ENCODE assay signal across 8 cellular contexts in the genomic region with DNA sequence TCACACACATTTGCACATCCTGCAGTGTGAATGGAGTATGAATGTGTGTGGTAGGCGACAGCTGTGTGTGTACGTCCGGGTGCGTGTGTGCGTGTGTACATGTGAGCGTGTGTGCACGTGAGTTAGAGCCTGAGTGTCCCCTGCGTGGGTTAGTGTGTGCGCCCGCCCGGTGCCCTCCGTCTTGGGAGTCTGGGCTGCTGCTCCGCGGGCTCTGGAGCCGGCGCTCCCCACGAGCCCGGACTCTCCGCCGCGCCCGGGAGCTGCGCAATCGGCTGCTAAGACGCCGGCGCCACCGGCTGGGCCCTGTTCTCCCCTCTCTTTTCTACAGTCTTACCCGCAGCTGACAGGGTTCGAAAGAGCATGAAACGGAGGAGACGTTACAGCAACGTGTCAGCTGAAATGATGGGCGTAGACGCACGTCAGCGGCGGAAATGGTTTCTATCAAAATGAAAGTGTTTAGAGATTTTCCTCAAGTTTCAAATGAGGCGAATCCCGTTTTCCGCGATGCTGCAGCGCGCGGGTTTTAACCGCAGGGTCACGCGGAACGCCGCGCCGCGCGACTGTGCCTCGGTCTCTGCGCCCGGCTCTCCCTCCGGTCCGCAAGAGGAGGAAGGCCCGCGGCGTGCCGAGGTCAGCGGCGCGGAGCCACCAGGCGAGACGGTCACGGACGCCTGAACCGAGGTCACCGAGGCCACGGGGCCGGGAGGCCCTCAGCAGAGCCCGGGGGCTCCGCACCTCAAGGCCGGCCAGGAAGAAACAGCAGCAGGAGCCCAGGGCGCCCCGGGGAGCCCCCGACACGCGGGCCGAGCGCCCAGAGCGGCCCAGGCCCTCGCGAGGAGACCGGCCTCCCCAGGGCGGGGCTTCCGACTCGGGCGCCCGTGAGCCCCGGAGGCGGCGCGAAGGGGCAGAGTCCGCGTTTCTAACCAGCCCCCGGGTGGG.
DNase-seq lines count a peak whose midpoint lies in the region; ATAC-seq and TF ChIP-seq lines count a peak whose summit lies in the region.

No MANE protein-coding gene starts in this region.

- ATAC-seq in GM19324 (IDR thresholded peaks at IDR 0.05; ENCODE audit: low FRiP score, unreplicated experiment) (no peak), HG03378 (IDR thresholded peaks at IDR 0.05; ENCODE audit: unreplicated experiment) (no peak)

- peak; percentile 79 for DNase-seq in GM10248 (ENCODE audit: extremely low spot score)
- DNase-seq in activated CD4-positive, alpha-beta T cell treated with anti-CD3 and anti-CD28 coated beads, Interleukin-2, amount 50 U/mL, for 48 hours = peak; percentile 66 to 72
- DNase-seq in effector CD8-positive, alpha-beta T cell (lab: John Stamatoyannopoulos, UW) = peak; percentile 40
- peak; percentile 52 for DNase-seq in mesendoderm
- DNase-seq in stimulated activated CD8-positive, alpha-beta memory T cell treated with anti-CD3 and anti-CD28 coated beads, Interleukin-12 subunit alpha, Interleukin-12 subunit beta, amount 100 ng/mL, for 24 hours (ENCODE audit: extremely low read depth) = peak; percentile 23

- no peak overlapping the region for H3K18ac ChIP-seq in mesendoderm (ENCODE audit: low read length)

- H3K4me3 ChIP-seq in mesendoderm (ENCODE audit: low read length) = peak overlapping the region; percentile 22

- no peak for TF ChIP-seq CTCF in GM10248 (IDR thresholded peaks at IDR 0.05; ENCODE audit: control extremely low read depth, extremely low read depth, low read depth, missing control alignments)

- H3K27ac ChIP-seq in mesendoderm (ENCODE audit: low read depth, low read length) = no peak overlapping the region

- H2AK5ac ChIP-seq in mesendoderm (ENCODE audit: low read length) = no peak overlapping the region

- CTCF ChIA-PET in GM10248 (lab: Yijun Ruan, JAX) = interaction anchor here (1.2 kb wide), 1 partner anchor 121 kb away, joined by 4 read pairs; no protein-coding TSS in a partner anchor

- peaks cover 24% of the 10 kb centered on the region for H3K27me3 ChIP-seq in mesendoderm (ENCODE audit: insufficient read depth, low read length, poor library complexity)

- no peaks in the 10 kb centered on the region for H3K36me3 ChIP-seq in mesendoderm (ENCODE audit: control insufficient read depth, insufficient read depth, low read length)

- no peak overlapping the region for H4K8ac ChIP-seq in mesendoderm (ENCODE audit: low read depth, low read length)

- H3K9ac ChIP-seq in mesendoderm (ENCODE audit: low read length) = peak overlapping the region; percentile 53

- peaks cover 0 to 3% (median 0%) of the 10 kb centered on the region in 3 donors for H3K4me1 Mint-ChIP-seq in IgD-negative memory B cell

- H3K79me1 ChIP-seq in mesendoderm (ENCODE audit: low read length) = no peaks in the 10 kb centered on the region

- no peaks in the 10 kb centered on the region for H3K36me3 Mint-ChIP-seq in IgD-negative memory B cell

- H3K4ac ChIP-seq in mesendoderm (ENCODE audit: low read depth, low read length) = no peak overlapping the region

- peak overlapping the region; percentile 22 for H3K56ac ChIP-seq in mesendoderm (ENCODE audit: low read length)

- no peaks in the 10 kb centered on the region for H3K4me1 ChIP-seq in mesendoderm (ENCODE audit: control insufficient read depth, low read depth, low read length)

- POLR2A ChIA-PET in GM10248 (lab: Yijun Ruan, JAX) = no interaction called here

- H3K27me3 Mint-ChIP-seq in IgD-negative memory B cell = peaks cover 4% of the 10 kb centered on the region

- WGBS in mesendoderm (ENCODE audit: extremely low coverage, insufficient coverage, low lambda C conversion rate) = no CpG with 5 or more reads among the region's 100 CpGs

- peak overlapping the region; percentile 40 for H3K4me2 ChIP-seq in mesendoderm (ENCODE audit: low read length)

- no peaks in the 10 kb centered on the region for H3K79me2 ChIP-seq in mesendoderm (ENCODE audit: control insufficient read depth, insufficient read depth, low read length)

- no peak overlapping the region for H2BK120ac ChIP-seq in mesendoderm (ENCODE audit: low read depth, low read length)

- no peak overlapping the region for H2BK15ac ChIP-seq in mesendoderm (replicated peaks; ENCODE audit: low read depth)

- H4K5ac ChIP-seq in mesendoderm (ENCODE audit: low read length) = no peak overlapping the region

- no peaks in the 10 kb centered on the region for H3K9me3 Mint-ChIP-seq in IgD-negative memory B cell

- H2BK5ac ChIP-seq in mesendoderm (ENCODE audit: low read length) = no peak overlapping the region

- peak overlapping the region; percentile 84 to 94 (median 88) for H3K4me3 Mint-ChIP-seq in IgD-negative memory B cell

- no peak overlapping the region for H3K23ac ChIP-seq in mesendoderm (ENCODE audit: low read length)

- peak overlapping the region; percentile 54 to 77 (median 71) for H3K27ac Mint-ChIP-seq in IgD-negative memory B cell

Comparison
In these comparisons a context has a peak if more than half of its experiments do, and no peak if none do; other contexts are left out.
1. DNase-seq: peak in every context shown above with its lines; median percentile 79 in GM10248; 69 in activated CD4-positive, alpha-beta T cell treated with anti-CD3 and anti-CD28 coated beads, Interleukin-2, amount 50 U/mL, for 48 hours; 52 in mesendoderm; 40 in effector CD8-positive, alpha-beta T cell; 23 in stimulated activated CD8-positive, alpha-beta memory T cell treated with anti-CD3 and anti-CD28 coated beads, Interleukin-12 subunit alpha, Interleukin-12 subunit beta, amount 100 ng/mL, for 24 hours.